In the genomic region with DNA sequence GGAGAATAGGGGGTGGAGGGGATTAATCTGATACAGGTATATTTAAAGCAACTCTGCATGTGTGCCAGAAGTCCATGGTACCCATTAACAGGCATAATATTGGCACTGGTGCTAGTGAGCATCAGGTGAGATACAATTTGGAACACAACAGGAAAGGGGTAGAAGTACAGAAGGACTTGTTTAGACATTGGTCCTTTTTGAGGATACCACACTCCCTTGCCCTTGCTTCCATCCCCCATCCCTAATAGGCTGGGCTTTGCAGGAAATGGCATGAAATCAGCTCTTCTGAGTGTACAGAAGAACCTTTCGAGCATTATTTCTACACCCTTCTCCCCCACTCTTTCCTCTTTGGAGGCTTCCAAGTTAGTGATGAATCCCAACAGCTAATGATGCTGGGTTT, we compare ENCODE assay signal across 3 cellular contexts.
TF ChIP-seq lines count a peak whose summit lies in the region.

No MANE protein-coding gene starts in this region.

TF ChIP-seq in A549, 52 proteins besides CTCF, POLR2A, EP300 and RAD21:
- TF ChIP-seq HOXA7 (CRISPR knock-in tag; IDR thresholded peaks at IDR 0.05) (no peak), TFCP2L1 (CRISPR knock-in tag; IDR thresholded peaks at IDR 0.05) (0 out of 2 replicates have a peak, but pooled peaks have one; percentile 50), CBX2 (IDR thresholded peaks at IDR 0.05; ENCODE audit: borderline replicate concordance, low read depth) (no peak), SREBF2 (IDR thresholded peaks at IDR 0.05) (no peak), ZSCAN20 (CRISPR knock-in tag; IDR thresholded peaks at IDR 0.05) (no peak), EHMT2 (IDR thresholded peaks at IDR 0.05; ENCODE audit: low read depth) (no peak)

TF ChIP-seq in HEK293, 187 proteins besides CTCF, POLR2A, EP300 and RAD21:
- TF ChIP-seq ZNF660 (tag by site-specific recombination; IDR thresholded peaks at IDR 0.05) = no peak
- TF ChIP-seq HOXC10 (CRISPR knock-in tag; IDR thresholded peaks at IDR 0.05) = no peak
- TF ChIP-seq, protein P1, sequence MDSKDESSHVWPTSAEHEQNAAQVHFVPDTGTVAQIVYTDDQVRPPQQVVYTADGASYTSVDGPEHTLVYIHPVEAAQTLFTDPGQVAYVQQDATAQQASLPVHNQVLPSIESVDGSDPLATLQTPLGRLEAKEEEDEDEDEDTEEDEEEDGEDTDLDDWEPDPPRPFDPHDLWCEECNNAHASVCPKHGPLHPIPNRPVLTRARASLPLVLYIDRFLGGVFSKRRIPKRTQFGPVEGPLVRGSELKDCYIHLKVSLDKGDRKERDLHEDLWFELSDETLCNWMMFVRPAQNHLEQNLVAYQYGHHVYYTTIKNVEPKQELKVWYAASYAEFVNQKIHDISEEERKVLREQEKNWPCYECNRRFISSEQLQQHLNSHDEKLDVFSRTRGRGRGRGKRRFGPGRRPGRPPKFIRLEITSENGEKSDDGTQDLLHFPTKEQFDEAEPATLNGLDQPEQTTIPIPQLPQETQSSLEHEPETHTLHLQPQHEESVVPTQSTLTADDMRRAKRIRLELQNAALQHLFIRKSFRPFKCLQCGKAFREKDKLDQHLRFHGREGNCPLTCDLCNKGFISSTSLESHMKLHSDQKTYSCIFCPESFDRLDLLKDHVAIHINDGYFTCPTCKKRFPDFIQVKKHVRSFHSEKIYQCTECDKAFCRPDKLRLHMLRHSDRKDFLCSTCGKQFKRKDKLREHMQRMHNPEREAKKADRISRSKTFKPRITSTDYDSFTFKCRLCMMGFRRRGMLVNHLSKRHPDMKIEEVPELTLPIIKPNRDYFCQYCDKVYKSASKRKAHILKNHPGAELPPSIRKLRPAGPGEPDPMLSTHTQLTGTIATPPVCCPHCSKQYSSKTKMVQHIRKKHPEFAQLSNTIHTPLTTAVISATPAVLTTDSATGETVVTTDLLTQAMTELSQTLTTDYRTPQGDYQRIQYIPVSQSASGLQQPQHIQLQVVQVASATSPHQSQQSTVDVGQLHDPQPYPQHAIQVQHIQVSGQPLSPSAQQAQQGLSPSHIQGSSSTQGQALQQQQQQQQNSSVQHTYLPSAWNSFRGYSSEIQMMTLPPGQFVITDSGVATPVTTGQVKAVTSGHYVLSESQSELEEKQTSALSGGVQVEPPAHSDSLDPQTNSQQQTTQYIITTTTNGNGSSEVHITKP (tag by site-specific recombination; IDR thresholded peaks at IDR 0.05) = peak; percentile 90
- TF ChIP-seq, protein P2, sequence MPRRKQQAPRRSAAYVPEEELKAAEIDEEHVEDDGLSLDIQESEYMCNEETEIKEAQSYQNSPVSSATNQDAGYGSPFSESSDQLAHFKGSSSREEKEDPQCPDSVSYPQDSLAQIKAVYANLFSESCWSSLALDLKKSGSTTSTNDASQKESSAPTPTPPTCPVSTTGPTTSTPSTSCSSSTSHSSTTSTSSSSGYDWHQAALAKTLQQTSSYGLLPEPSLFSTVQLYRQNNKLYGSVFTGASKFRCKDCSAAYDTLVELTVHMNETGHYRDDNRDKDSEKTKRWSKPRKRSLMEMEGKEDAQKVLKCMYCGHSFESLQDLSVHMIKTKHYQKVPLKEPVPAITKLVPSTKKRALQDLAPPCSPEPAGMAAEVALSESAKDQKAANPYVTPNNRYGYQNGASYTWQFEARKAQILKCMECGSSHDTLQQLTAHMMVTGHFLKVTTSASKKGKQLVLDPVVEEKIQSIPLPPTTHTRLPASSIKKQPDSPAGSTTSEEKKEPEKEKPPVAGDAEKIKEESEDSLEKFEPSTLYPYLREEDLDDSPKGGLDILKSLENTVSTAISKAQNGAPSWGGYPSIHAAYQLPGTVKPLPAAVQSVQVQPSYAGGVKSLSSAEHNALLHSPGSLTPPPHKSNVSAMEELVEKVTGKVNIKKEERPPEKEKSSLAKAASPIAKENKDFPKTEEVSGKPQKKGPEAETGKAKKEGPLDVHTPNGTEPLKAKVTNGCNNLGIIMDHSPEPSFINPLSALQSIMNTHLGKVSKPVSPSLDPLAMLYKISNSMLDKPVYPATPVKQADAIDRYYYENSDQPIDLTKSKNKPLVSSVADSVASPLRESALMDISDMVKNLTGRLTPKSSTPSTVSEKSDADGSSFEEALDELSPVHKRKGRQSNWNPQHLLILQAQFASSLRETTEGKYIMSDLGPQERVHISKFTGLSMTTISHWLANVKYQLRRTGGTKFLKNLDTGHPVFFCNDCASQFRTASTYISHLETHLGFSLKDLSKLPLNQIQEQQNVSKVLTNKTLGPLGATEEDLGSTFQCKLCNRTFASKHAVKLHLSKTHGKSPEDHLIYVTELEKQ (tag by site-specific recombination; IDR thresholded peaks at IDR 0.05; ENCODE audit: borderline replicate concordance) = no peak
- TF ChIP-seq, protein P3, sequence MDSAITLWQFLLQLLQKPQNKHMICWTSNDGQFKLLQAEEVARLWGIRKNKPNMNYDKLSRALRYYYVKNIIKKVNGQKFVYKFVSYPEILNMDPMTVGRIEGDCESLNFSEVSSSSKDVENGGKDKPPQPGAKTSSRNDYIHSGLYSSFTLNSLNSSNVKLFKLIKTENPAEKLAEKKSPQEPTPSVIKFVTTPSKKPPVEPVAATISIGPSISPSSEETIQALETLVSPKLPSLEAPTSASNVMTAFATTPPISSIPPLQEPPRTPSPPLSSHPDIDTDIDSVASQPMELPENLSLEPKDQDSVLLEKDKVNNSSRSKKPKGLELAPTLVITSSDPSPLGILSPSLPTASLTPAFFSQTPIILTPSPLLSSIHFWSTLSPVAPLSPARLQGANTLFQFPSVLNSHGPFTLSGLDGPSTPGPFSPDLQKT (IDR thresholded peaks at IDR 0.05; ENCODE audit: borderline replicate concordance, low read depth, low read length) = no peak
- no peak for TF ChIP-seq ZNF624 (tag by site-specific recombination; IDR thresholded peaks at IDR 0.05)
TF ChIP-seq in HEK293: peak in this region for 1.

TF ChIP-seq in GM12878, 131 proteins besides CTCF, POLR2A, EP300 and RAD21:
- no peak for TF ChIP-seq EED (IDR thresholded peaks at IDR 0.05; ENCODE audit: low read depth)
- TF ChIP-seq POLR2AphosphoS5 (IDR thresholded peaks at IDR 0.05; ENCODE audit: low read length) = peak; percentile 84; the same call in 1 of the 2 replicates
